ENCODE assay signal across 15 cellular contexts in the genomic region with DNA sequence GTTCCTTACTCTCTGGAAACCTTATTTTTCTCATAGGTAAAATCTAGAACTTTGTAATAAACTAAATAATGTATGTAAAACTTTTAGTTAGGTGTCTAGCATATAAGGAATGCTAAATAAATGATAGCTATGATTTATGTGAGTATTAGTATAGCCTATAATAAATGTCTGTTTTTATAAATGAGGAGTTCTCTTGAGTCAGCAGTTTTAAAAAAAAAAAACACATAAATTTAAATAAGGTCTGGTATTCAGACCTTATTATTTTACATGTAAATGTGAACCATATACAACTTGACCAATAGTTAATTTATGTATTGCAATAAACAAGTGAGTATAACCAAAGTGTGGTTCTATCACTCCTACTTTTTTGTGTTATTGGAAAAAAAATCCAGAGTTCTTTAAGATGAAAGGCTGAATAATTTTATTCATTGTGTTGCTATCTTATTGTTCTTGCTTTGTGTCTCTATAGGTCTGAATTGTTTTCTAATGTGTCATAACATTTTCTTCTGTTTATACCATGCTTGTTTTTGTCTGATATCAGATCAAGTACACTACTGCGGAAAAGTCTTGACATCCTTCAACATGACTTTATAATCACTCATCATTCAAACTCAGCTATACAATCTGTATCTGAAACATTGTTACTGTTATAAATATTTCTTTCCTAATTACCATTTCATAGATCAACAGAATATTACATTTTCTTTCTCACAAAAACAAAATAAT.
DNase-seq lines count a peak whose midpoint lies in the region; ATAC-seq, FAIRE-seq and TF ChIP-seq lines count a peak whose summit lies in the region.
"Had no signal": no experiment of that assay in that cellular context is flagged by ENCODE, and none has a peak within 500 bp of the region (broad histone marks: within the 10 kb centered on the region; RNA-seq: fewer than 3 reads in every experiment).

No MANE protein-coding gene starts in this region.

- POLR2A ChIA-PET in HepG2 (lab: Yijun Ruan, JAX): no interaction called here

- no peak overlapping the region for H4K8ac ChIP-seq in mesendoderm (ENCODE audit: low read depth, low read length)

- H2BK120ac ChIP-seq in mesendoderm (ENCODE audit: low read depth, low read length): no peak overlapping the region

- TF ChIP-seq EP300 in HepG2 (IDR thresholded peaks at IDR 0.05; ENCODE audit: low read depth in 2 of 2, low read length in 2 of 2): no peak
- TF ChIP-seq EP300 in HepG2 (CRISPR knock-in tag; IDR thresholded peaks at IDR 0.05; ENCODE audit: borderline replicate concordance): no peak
- no peak for TF ChIP-seq EP300 in upper lobe of left lung (IDR thresholded peaks at IDR 0.05)

- no peak overlapping the region for H2BK15ac ChIP-seq in mesendoderm (replicated peaks; ENCODE audit: low read depth)

- ATAC-seq in HepG2 (no peak), right lobe of liver (no peak), foreskin keratinocyte (peak; percentile 52), upper lobe of left lung (ENCODE audit: low FRiP score in 2 of 2) (no peak)
- ATAC-seq: CD8-positive, alpha-beta T cell had no signal

- no peaks in the 10 kb centered on the region for H3K79me1 ChIP-seq in mesendoderm (ENCODE audit: low read length)

- H3K4me3 ChIP-seq in HepG2 (replicated peaks in 1 of 3; ENCODE audit: insufficient read depth in 1 of 3, low read depth in 2 of 3, low read length in 3 of 3): no peak overlapping the region
- no peak overlapping the region for H3K4me3 ChIP-seq in right lobe of liver
- H3K4me3 ChIP-seq in bronchial epithelial cell (ENCODE audit: low read depth, low read length): no peak overlapping the region
- no peak overlapping the region for H3K4me3 ChIP-seq in mesendoderm (ENCODE audit: low read length)
- H3K4me3 ChIP-seq in upper lobe of left lung: no peak overlapping the region
- H3K4me3 ChIP-seq: BLaER1 treated with 17β-estradiol and CSF1 and Interleukin-3, amounts not matched to agents 10 nM and 100 nM; GM23248; HAP-1 had no signal

- no peaks in the 10 kb centered on the region for H4K20me1 ChIP-seq in HepG2 (ENCODE audit: insufficient read depth, low read length)
- H4K20me1 ChIP-seq: BLaER1 treated with 17β-estradiol and CSF1 and Interleukin-3, amounts not matched to agents 10 nM and 100 nM had no signal

- H3K4ac ChIP-seq in mesendoderm (ENCODE audit: low read depth, low read length): no peak overlapping the region

- H2BK5ac ChIP-seq in mesendoderm (ENCODE audit: low read length): no peak overlapping the region

- FAIRE-seq in HepG2 (lab: Jason Lieb, UNC): no peak
- FAIRE-seq in bronchial epithelial cell (lab: Jason Lieb, UNC): no peak
- FAIRE-seq: GM12891 had no signal

- no peak for TF ChIP-seq POLR2A in HepG2 (IDR thresholded peaks at IDR 0.05; ENCODE audit: insufficient read depth in 1 of 2, low read depth in 2 of 2, low read length in 2 of 2)
- TF ChIP-seq POLR2A in right lobe of liver (IDR thresholded peaks at IDR 0.05): no peak
- no peak for TF ChIP-seq POLR2A in upper lobe of left lung (IDR thresholded peaks at IDR 0.05)

- in situ Hi-C loops in HepG2 (cut with HindIII; ENCODE audit: extremely low pct_ligation_motif_present, low pct_unique_long_range_greater_than_20kb): no loop called here

- no peaks in the 10 kb centered on the region for H3K9me3 ChIP-seq in HepG2 (ENCODE audit: low read length)
- H3K9me3 ChIP-seq in right lobe of liver: peaks cover 0 to 3% (median 0%) of the 10 kb centered on the region in 4 donors
- H3K9me3 ChIP-seq in upper lobe of left lung: no peaks in the 10 kb centered on the region
- H3K9me3 ChIP-seq: BLaER1 treated with 17β-estradiol and CSF1 and Interleukin-3, amounts not matched to agents 10 nM and 100 nM; HAP-1 had no signal

- DNase-seq in HepG2 (ENCODE audit: low spot score) (no peak), right lobe of liver (no peak), bronchial epithelial cell (ENCODE audit: low read depth) (peak; percentile 12), foreskin keratinocyte (peak in 1 of 2 donors; percentile 35), mesendoderm (no peak), SHP77 treated with DMSO at 0.1 percent for 48 hours (lab: John Stamatoyannopoulos, UW) (no peak), upper lobe of left lung (no peak)
- DNase-seq: Calu3; CD8-positive, alpha-beta T cell; DMS79 treated with DMSO at 0.1 percent for 48 hours; GM23248 had no signal

- BruUV-seq in HepG2 (replicated peaks; lab: Mats Ljungman, UMichigan): no TSS peak

- no peaks in the 10 kb centered on the region for H3K36me3 ChIP-seq in HepG2 (replicated peaks in 1 of 2; ENCODE audit: control insufficient read depth in 1 of 2, insufficient read depth in 2 of 2, low read length in 2 of 2)
- no peaks in the 10 kb centered on the region for H3K36me3 ChIP-seq in right lobe of liver
- H3K36me3 ChIP-seq in bronchial epithelial cell (ENCODE audit: control insufficient read depth, insufficient read depth, low read length): no peaks in the 10 kb centered on the region
- H3K36me3 ChIP-seq in mesendoderm (ENCODE audit: control insufficient read depth, insufficient read depth, low read length): no peaks in the 10 kb centered on the region
- no peaks in the 10 kb centered on the region for H3K36me3 ChIP-seq in upper lobe of left lung
- H3K36me3 ChIP-seq: BLaER1 treated with 17β-estradiol and CSF1 and Interleukin-3, amounts not matched to agents 10 nM and 100 nM; HAP-1 had no signal

- intact Hi-C loops in HepG2 (cut with micrococcal nuclease; ENCODE audit: unreplicated experiment): no loop called here
- intact Hi-C loops in right lobe of liver (cut with DNase I): no loop called here

- H3K27me3 ChIP-seq in HepG2 (ENCODE audit: control insufficient read depth in 1 of 2, insufficient read depth in 2 of 2, low read length in 2 of 2) (no peaks in the 10 kb centered on the region), right lobe of liver (no peaks in the 10 kb centered on the region), bronchial epithelial cell (ENCODE audit: control insufficient read depth, insufficient read depth, low read length) (no peaks in the 10 kb centered on the region), foreskin keratinocyte (no peaks in the 10 kb centered on the region), mesendoderm (ENCODE audit: insufficient read depth, low read length, poor library complexity) (no peaks in the 10 kb centered on the region), upper lobe of left lung (no peaks in the 10 kb centered on the region)
- H3K27me3 ChIP-seq: BLaER1 treated with 17β-estradiol and CSF1 and Interleukin-3, amounts not matched to agents 10 nM and 100 nM had no signal

- H4K5ac ChIP-seq in mesendoderm (ENCODE audit: low read length): no peak overlapping the region

- no peak overlapping the region for H2AK5ac ChIP-seq in mesendoderm (ENCODE audit: low read length)

- H3K27ac ChIP-seq in HepG2 (ENCODE audit: extremely low read length, insufficient read depth, low read length): no peak overlapping the region
- H3K27ac ChIP-seq in right lobe of liver: no peak overlapping the region
- no peak overlapping the region for H3K27ac ChIP-seq in foreskin keratinocyte
- no peak overlapping the region for H3K27ac ChIP-seq in mesendoderm (ENCODE audit: low read depth, low read length)
- no peak overlapping the region for H3K27ac ChIP-seq in upper lobe of left lung
- H3K27ac ChIP-seq: 22Rv1; BLaER1 treated with 17β-estradiol and CSF1 and Interleukin-3, amounts not matched to agents 10 nM and 100 nM; GM23248 had no signal

- no peaks in the 10 kb centered on the region for H3K4me1 ChIP-seq in HepG2 (ENCODE audit: insufficient read depth, low read length)
- H3K4me1 ChIP-seq in right lobe of liver: no peaks in the 10 kb centered on the region
- no peaks in the 10 kb centered on the region for H3K4me1 ChIP-seq in foreskin keratinocyte
- H3K4me1 ChIP-seq in mesendoderm (ENCODE audit: control insufficient read depth, low read depth, low read length): no peaks in the 10 kb centered on the region
- H3K4me1 ChIP-seq in upper lobe of left lung: no peaks in the 10 kb centered on the region
- H3K4me1 ChIP-seq: BLaER1 treated with 17β-estradiol and CSF1 and Interleukin-3, amounts not matched to agents 10 nM and 100 nM; HAP-1 had no signal

- WGBS in HepG2 (ENCODE audit: low lambda C conversion rate): 0% methylated on average over 1 of the region's 1 CpG
- 68% methylated on average over 1 of the region's 1 CpG for WGBS in right lobe of liver (ENCODE audit: insufficient coverage, low coverage, low lambda C conversion rate, missing lambda C conversion rate)
- no CpG with 5 or more reads among the region's 1 CpG for WGBS in mesendoderm (ENCODE audit: extremely low coverage, insufficient coverage, low lambda C conversion rate)
- WGBS in upper lobe of left lung, 2 donors: 63 to 79% methylated on average over 1 of the region's 1 CpG

- CTCF ChIA-PET in HepG2 (lab: Yijun Ruan, JAX; ENCODE audit: low intra/inter-chr PET ratio, low total read pairs): no interaction called here

- no peak for TF ChIP-seq RAD21 in HepG2 (CRISPR knock-in tag; IDR thresholded peaks at IDR 0.05)

- no peak overlapping the region for H3K56ac ChIP-seq in mesendoderm (ENCODE audit: low read length)

- H3K4me2 ChIP-seq in HepG2 (ENCODE audit: low read depth, low read length): no peak overlapping the region
- H3K4me2 ChIP-seq in mesendoderm (ENCODE audit: low read length): no peak overlapping the region
- H3K4me2 ChIP-seq: BLaER1 treated with 17β-estradiol and CSF1 and Interleukin-3, amounts not matched to agents 10 nM and 100 nM had no signal

- TF ChIP-seq CTCF in HepG2 (CRISPR knock-in tag; IDR thresholded peaks at IDR 0.05) (no peak), right lobe of liver (IDR thresholded peaks at IDR 0.05) (no peak), bronchial epithelial cell (IDR thresholded peaks at IDR 0.05; ENCODE audit: insufficient read depth, low read length, severe bottlenecking) (no peak), foreskin keratinocyte (conservative IDR thresholded peaks at IDR 0.05) (no peak), upper lobe of left lung (IDR thresholded peaks at IDR 0.05) (no peak)

- no peak overlapping the region for H2AFZ ChIP-seq in HepG2 (ENCODE audit: low read length)
- H2AFZ ChIP-seq: GM23248 had no signal

- no peak overlapping the region for H3K23ac ChIP-seq in mesendoderm (ENCODE audit: low read length)

- H3K79me2 ChIP-seq in HepG2 (ENCODE audit: insufficient read depth, low read length) (no peaks in the 10 kb centered on the region), mesendoderm (ENCODE audit: control insufficient read depth, insufficient read depth, low read length) (no peaks in the 10 kb centered on the region)

- H3K18ac ChIP-seq in mesendoderm (ENCODE audit: low read length): no peak overlapping the region

- H3K9ac ChIP-seq in HepG2 (ENCODE audit: insufficient read depth, low read depth, low read length) (no peak overlapping the region), mesendoderm (ENCODE audit: low read length) (no peak overlapping the region)
- H3K9ac ChIP-seq: BLaER1 treated with 17β-estradiol and CSF1 and Interleukin-3, amounts not matched to agents 10 nM and 100 nM; GM23248 had no signal
